Comparison of ENCODE assay signal across 17 cellular contexts in the genomic region with DNA sequence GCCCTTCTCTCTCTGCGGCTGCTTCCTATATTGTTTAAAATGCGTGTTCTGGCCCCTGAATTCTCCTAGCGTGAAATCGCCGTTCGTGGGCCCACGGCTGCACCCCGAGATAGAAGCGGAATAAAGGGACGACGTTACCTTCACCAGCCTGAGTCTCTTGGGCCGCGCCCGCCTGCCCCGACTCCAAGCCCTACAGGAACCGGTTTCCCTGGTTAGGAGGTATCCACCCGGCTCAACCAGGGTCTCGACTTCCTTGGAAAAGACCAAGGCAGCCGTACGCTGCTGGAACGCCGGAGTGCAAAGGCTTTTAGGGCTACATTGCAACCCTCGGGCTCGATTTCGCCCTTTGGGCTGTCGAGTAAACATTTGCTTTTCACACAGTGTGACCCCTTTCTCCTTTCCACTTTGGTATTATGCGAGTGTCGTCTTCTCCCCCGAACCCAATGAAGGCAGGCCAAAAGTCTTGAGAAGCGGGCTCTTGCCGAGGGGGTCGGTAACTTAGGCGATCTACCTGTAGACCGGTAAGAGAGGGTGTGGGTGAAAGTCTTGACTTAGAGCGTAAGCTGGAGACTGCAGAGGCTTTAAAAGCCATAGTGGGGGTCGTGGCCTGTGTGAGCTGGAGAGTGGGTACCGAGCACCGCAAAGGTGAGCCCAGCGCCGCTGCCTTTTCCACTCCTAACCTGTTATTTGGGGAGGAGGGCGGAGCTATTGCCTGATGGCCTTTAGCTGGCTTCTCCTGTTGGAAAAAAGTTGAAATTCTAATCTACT. TPM values are rescaled to one million over a fixed set of nuclear protein-coding genes. Genes with fewer than 3 reads are reported as not detected.
A peak's percentile ranks its signal among the peaks of the same experiment; 100 is the strongest.
DNase-seq lines count a peak whose midpoint lies in the region; ATAC-seq and TF ChIP-seq lines count a peak whose summit lies in the region.
"Had no signal": no experiment of that assay in that cellular context is flagged by ENCODE, and none has a peak within 500 bp of the region (broad histone marks: within the 10 kb centered on the region; RNA-seq: fewer than 3 reads in every experiment).

No MANE protein-coding gene starts in this region.

- no peak overlapping the region for H3K23ac ChIP-seq in trophoblast cell (ENCODE audit: low read length)

- H4K20me1 ChIP-seq in GM23338 (replicated peaks; ENCODE audit: insufficient read depth) = peaks cover 56% of the 10 kb centered on the region

- ATAC-seq in GM23338 (no peak; the same call in 2 of the 3 replicates), T-helper 17 cell (no peak), HG03565 (IDR thresholded peaks at IDR 0.05; ENCODE audit: unreplicated experiment) (no peak), GM21447 (IDR thresholded peaks at IDR 0.05; ENCODE audit: unreplicated experiment) (no peak), HG03135 (IDR thresholded peaks at IDR 0.05; ENCODE audit: unreplicated experiment) (no peak)
- ATAC-seq: mucosa of descending colon, sciatic nerve had no signal

- H3K9me2 ChIP-seq in GM23338 (ENCODE audit: insufficient read depth) = no peaks in the 10 kb centered on the region
- H3K9me2 ChIP-seq: SK-N-SH had no signal

- peak overlapping the region; percentile 81 for H3K9ac ChIP-seq in trophoblast cell (ENCODE audit: low read length)
- H3K9ac ChIP-seq: SK-N-SH had no signal

- DNase-seq in GM23338 (ENCODE audit: low spot score) (peak; percentile 53), T-helper 17 cell (no peak), islet precursor cell (peak; percentile 84), trophoblast cell (peak; percentile 63 to 86)
- DNase-seq: activated B cell treated with CpG ODN at 0.5 μM for 24 hours; activated CD8-positive, alpha-beta memory T cell treated with anti-CD3 and anti-CD28 coated beads, Interleukin-2, amount 50 U/mL, for 48 hours; C1 segment of cervical spinal cord; MM.1S; mucosa of descending colon; NCI-H2171; SK-N-SH had no signal

- H3K9me3 ChIP-seq in T-helper 17 cell (ENCODE audit: control insufficient read depth, low read length, poor library complexity, severe bottlenecking) (no peaks in the 10 kb centered on the region), trophoblast cell (ENCODE audit: insufficient read depth, low read depth, low read length) (no peaks in the 10 kb centered on the region)
- H3K9me3 ChIP-seq: mucosa of descending colon, SK-N-SH had no signal

- H3K14ac ChIP-seq in trophoblast cell (ENCODE audit: low read length) = peak overlapping the region; percentile 97

- peaks cover 19% of the 10 kb centered on the region for H3F3A ChIP-seq in GM23338 (replicated peaks; ENCODE audit: low read depth)

- H3K4me1 Mint-ChIP-seq in GM23338 (peaks cover 34% of the 10 kb centered on the region), T-helper 17 cell (peaks cover 9% of the 10 kb centered on the region)

- WGBS in trophoblast cell (ENCODE audit: extremely low coverage, insufficient coverage, insufficient read length) = no CpG with 5 or more reads among the region's 41 CpGs

- peak overlapping the region; percentile 71 for H4K12ac ChIP-seq in trophoblast cell (ENCODE audit: low read depth, low read length)

- peak overlapping the region; percentile 20 for H2AK5ac ChIP-seq in trophoblast cell (ENCODE audit: low read length)

- H3K4me3 Mint-ChIP-seq in GM23338 = peak overlapping the region; percentile 99
- peak overlapping the region; percentile 82 for H3K4me3 Mint-ChIP-seq in T-helper 17 cell

- H3K4me2 ChIP-seq in GM23338 (peak overlapping the region; percentile 89), trophoblast cell (ENCODE audit: low read length) (peak overlapping the region; percentile 85)
- H3K4me2 ChIP-seq: SK-N-SH had no signal

- peak overlapping the region; percentile 99 for H3K4ac ChIP-seq in trophoblast cell (ENCODE audit: low read depth, low read length)

- H3K27ac Mint-ChIP-seq in GM23338 = peak overlapping the region; percentile 99
- H3K27ac Mint-ChIP-seq in T-helper 17 cell = no peak overlapping the region
- H3K27ac Mint-ChIP-seq: activated B cell treated with CpG ODN at 0.5 μM for 24 hours had no signal

- H2BK12ac ChIP-seq in trophoblast cell (ENCODE audit: low read length) = peak overlapping the region; percentile 51

- H3K4me1 ChIP-seq in GM23338 (ENCODE audit: insufficient read depth) (peaks cover 38% of the 10 kb centered on the region), trophoblast cell (ENCODE audit: control insufficient read depth in 1 of 2, insufficient read depth in 2 of 2, low read length in 2 of 2) (peaks cover 12 to 13% of the 10 kb centered on the region in 2 experiments)

- H2BK5ac ChIP-seq in trophoblast cell (ENCODE audit: low read depth, low read length, poor library complexity) = peak overlapping the region; percentile 100

- peak overlapping the region; percentile 96 for H3K18ac ChIP-seq in trophoblast cell (ENCODE audit: low read length)

- H3K27me3 ChIP-seq in GM23338 (ENCODE audit: insufficient read depth) (no peaks in the 10 kb centered on the region), trophoblast cell (ENCODE audit: insufficient read depth, low read length) (no peaks in the 10 kb centered on the region)

- H4K91ac ChIP-seq in trophoblast cell (ENCODE audit: low read depth, low read length) = peak overlapping the region; percentile 98

- peak overlapping the region; percentile 13 for H4K8ac ChIP-seq in trophoblast cell (ENCODE audit: low read depth, low read length)

- H2BK120ac ChIP-seq in trophoblast cell (ENCODE audit: insufficient read depth, low read length, poor library complexity) = peak overlapping the region; percentile 54

- peaks cover 19% of the 10 kb centered on the region for H3K9me3 Mint-ChIP-seq in GM23338
- H3K9me3 Mint-ChIP-seq: activated B cell treated with CpG ODN at 0.5 μM for 24 hours; stimulated activated naive CD8-positive, alpha-beta T cell treated with anti-CD3 and anti-CD28 coated beads, Interleukin-15, Interleukin-2, amounts not matched to agents 100 ng/mL and 50 ng/mL, for 24 hours had no signal

- H3K27ac ChIP-seq in GM23338 (ENCODE audit: low read depth) (peak overlapping the region; percentile 2; the same call in 1 of the 2 replicates), trophoblast cell (ENCODE audit: low read depth, low read length) (peak overlapping the region; percentile 91)

- peaks cover 89% of the 10 kb centered on the region for H3K36me3 Mint-ChIP-seq in GM23338 (ENCODE audit: low read depth)
- no peaks in the 10 kb centered on the region for H3K36me3 Mint-ChIP-seq in T-helper 17 cell (ENCODE audit: low read depth)

- H3K79me1 ChIP-seq in trophoblast cell (ENCODE audit: low read length) = peaks cover 48% of the 10 kb centered on the region

- no peak for TF ChIP-seq CTCF in GM23338 (conservative IDR thresholded peaks at IDR 0.05; ENCODE audit: low read depth in 2 of 2)

- H3K27me3 Mint-ChIP-seq in GM23338 (ENCODE audit: insufficient read depth, low read depth, poor library complexity) (peaks cover 44% of the 10 kb centered on the region), T-helper 17 cell (peaks cover 40% of the 10 kb centered on the region)

- H2AFZ ChIP-seq in GM23338 (no peak overlapping the region), trophoblast cell (ENCODE audit: insufficient read depth, low read length, poor library complexity) (no peak overlapping the region)

- H3K4me3 ChIP-seq in GM23338 = peak overlapping the region; percentile 100
- peak overlapping the region; percentile 88 for H3K4me3 ChIP-seq in trophoblast cell (ENCODE audit: low read depth, low read length)
- H3K4me3 ChIP-seq: mucosa of descending colon had no signal

- H3K79me2 ChIP-seq in GM23338 (replicated peaks; ENCODE audit: insufficient read depth) = peaks cover 96% of the 10 kb centered on the region
- peaks cover 63% of the 10 kb centered on the region for H3K79me2 ChIP-seq in trophoblast cell (ENCODE audit: control insufficient read depth, insufficient read depth, low read length, poor library complexity)

- H3K36me3 ChIP-seq in GM23338 (ENCODE audit: insufficient read depth) (peaks cover 26% of the 10 kb centered on the region), trophoblast cell (ENCODE audit: control insufficient read depth in 1 of 2, insufficient read depth in 2 of 2, low read length in 2 of 2) (peaks cover 4 to 17% of the 10 kb centered on the region in 2 experiments)

TF ChIP-seq in GM23338, 12 proteins besides CTCF, POLR2A, EP300 and RAD21:
- TF ChIP-seq POLR2AphosphoS5 (IDR thresholded peaks at IDR 0.05; ENCODE audit: low read depth) (peak; percentile 36), ZNF114 (CRISPR knock-in tag; IDR thresholded peaks at IDR 0.05) (no peak)

RNA-seq across cellular contexts. Expression of a gene that starts 2.0 kb away (rescaled TPM):
- total RNA-seq in GM23338 (2014; rRNA removed; shearing (Covaris generic)) = 318 and 346 TPM in 2 replicates
- 71.2 and 71.5 TPM in 2 replicates for polyA plus RNA-seq in GM23338 (2016; fragmentation: Nextera tagmentation; extraction: Ambion mirVana)
- total RNA-seq in T-helper 17 cell = under 1 TPM in 1 of 2 donors, not detected in 1; 0.03 TPM
- polyA plus RNA-seq in trophoblast cell (2013) = 22.6 and 23.2 TPM in 2 replicates
- total RNA-seq: activated B cell treated with CpG ODN at 0.5 μM for 24 hours, mucosa of descending colon had no signal
- polyA plus RNA-seq: esophagus, SK-N-SH had no signal

Comparison
In these comparisons a context has a peak if more than half of its experiments do, and no peak if none do; other contexts are left out.
1. DNase-seq: peak in GM23338 (single experiment), islet precursor cell (single experiment) and trophoblast cell (2 of 2); none in T-helper 17 cell (0 of 3).
2. RNA of a gene that starts 2.0 kb away (total RNA-seq): 318 to 346 TPM in GM23338; 0.03 TPM in T-helper 17 cell; every median in the first group is over 100 times any median in the second.